Comparison of ENCODE assay signal across 8 cellular contexts in the genomic region with DNA sequence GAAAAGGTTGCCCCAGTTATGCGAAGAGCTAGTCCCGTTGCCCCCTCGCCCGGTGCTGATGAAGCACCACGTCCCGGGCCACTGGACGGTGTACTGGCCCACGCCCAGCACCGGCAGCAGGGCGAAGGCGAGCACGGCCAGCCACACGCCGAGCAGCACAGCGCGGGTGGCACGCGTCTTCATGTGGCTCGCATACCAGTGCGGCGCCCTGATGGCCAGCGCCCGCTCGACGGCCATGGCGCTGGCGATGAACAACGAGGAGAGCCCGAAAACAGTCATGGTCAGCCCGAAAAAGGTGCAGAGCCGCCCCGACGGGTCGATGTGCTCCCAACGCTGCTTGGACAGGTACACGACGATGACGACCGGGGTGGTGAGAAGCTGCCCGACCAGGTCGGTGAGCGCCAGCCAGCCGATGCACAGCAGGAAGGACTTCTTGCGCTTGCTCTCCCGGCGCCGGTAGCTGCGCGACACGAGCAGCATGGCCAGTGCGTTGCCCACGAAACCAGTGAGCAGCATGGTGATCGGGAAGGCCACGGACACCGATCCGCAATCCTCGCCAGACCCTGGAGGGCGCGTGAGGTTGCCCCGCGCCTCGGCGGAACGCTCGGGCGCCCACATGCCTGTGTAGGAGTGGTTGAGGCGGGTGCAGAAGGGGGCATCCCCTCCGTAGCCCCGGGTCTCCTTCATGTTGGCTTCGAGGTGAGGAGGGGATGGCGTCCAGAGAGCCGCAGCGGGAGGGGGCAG. TPM values are rescaled to one million over a fixed set of nuclear protein-coding genes. Genes with fewer than 3 reads are reported as not detected.
DNase-seq lines count a peak whose midpoint lies in the region; FAIRE-seq and TF ChIP-seq lines count a peak whose summit lies in the region.

No MANE protein-coding gene starts in this region.

- H3K4me3 Mint-ChIP-seq in HFFc6 (peak overlapping the region; percentile 67), osteocyte (ENCODE audit: unreplicated experiment) (peak overlapping the region; percentile 72)

- DNase-seq in D341Med (ENCODE audit: low spot score) (peak; percentile 56), HFFc6 (no peak), germinal center (ENCODE audit: low spot score) (peak; percentile 6), osteocyte (ENCODE audit: extremely low spot score, unreplicated experiment) (no peak), NCI-H2196 (lab: John Stamatoyannopoulos, UW; ENCODE audit: unreplicated experiment) (no peak), ACHN (no peak), GM19239 (ENCODE audit: insufficient read length, low spot score) (no peak)
- DNase-seq in activated CD8-positive, alpha-beta memory T cell treated with anti-CD3 and anti-CD28 coated beads, Interleukin-2, amount 50 U/mL, for 48 hours: peak; percentile 61

- H3K9me3 Mint-ChIP-seq in HFFc6: no peaks in the 10 kb centered on the region
- no peaks in the 10 kb centered on the region for H3K9me3 Mint-ChIP-seq in osteocyte (ENCODE audit: unreplicated experiment)

- FAIRE-seq in GM19239 (lab: Jason Lieb, UNC): no peak

- in situ Hi-C loops in ACHN (cut with HindIII; ENCODE audit: low pct_ligation_motif_present, low pct_unique_long_range_greater_than_20kb, low sequenced_read_pairs): no loop called here

- H3K27ac Mint-ChIP-seq in HFFc6: no peak overlapping the region
- H3K27ac Mint-ChIP-seq in osteocyte (ENCODE audit: unreplicated experiment): no peak overlapping the region

- H3K4me1 Mint-ChIP-seq in HFFc6 (ENCODE audit: low read depth): peaks cover 6% of the 10 kb centered on the region; the same call in 1 of the 2 replicates
- H3K4me1 Mint-ChIP-seq in osteocyte (ENCODE audit: unreplicated experiment): peaks cover 8% of the 10 kb centered on the region

- H3K36me3 Mint-ChIP-seq in HFFc6 (ENCODE audit: low read depth): no peaks in the 10 kb centered on the region
- H3K36me3 Mint-ChIP-seq in osteocyte (ENCODE audit: unreplicated experiment): no peaks in the 10 kb centered on the region

- peaks cover 25% of the 10 kb centered on the region for H3K27me3 Mint-ChIP-seq in HFFc6 (ENCODE audit: insufficient read depth)
- H3K27me3 Mint-ChIP-seq in osteocyte (ENCODE audit: unreplicated experiment): peaks cover 45% of the 10 kb centered on the region

- no peak for TF ChIP-seq CTCF in HFFc6 (IDR thresholded peaks at IDR 0.05)
- TF ChIP-seq CTCF in osteocyte (IDR thresholded peaks at IDR 0.05): no peak

RNA-seq across cellular contexts. Expression of a gene that starts 0.6 kb away (rescaled TPM):
- total RNA-seq in HFFc6 (2021; fragmentation: NEBNext Ultra II Directional; extraction: Animal tissue kit (Norgen Biotek cat#: 25700)): 1 to 10 TPM in 2 of 6 experiments, under 1 TPM in 4; 0.40 to 2.1 (median 0.54) TPM
- not detected in 2 replicates for total RNA-seq in osteocyte

RNA-seq across cellular contexts. Expression of a gene that starts 33.8 kb away (rescaled TPM):
- total RNA-seq in HFFc6 (2021; fragmentation: NEBNext Ultra II Directional; extraction: Animal tissue kit (Norgen Biotek cat#: 25700)): 10 to 100 TPM; 71.0 to 87.4 (median 80.5) TPM
- 78.1 and 84.3 TPM in 2 replicates for total RNA-seq in osteocyte

Comparison
In these comparisons a context has a peak if more than half of its experiments do, and no peak if none do; other contexts are left out.
1. DNase-seq: peak in D341Med (single experiment), activated CD8-positive, alpha-beta memory T cell treated with anti-CD3 and anti-CD28 coated beads, Interleukin-2, amount 50 U/mL, for 48 hours (single experiment) and germinal center (single experiment); none in HFFc6 (single experiment), osteocyte (single experiment), NCI-H2196 (single experiment), ACHN (single experiment) and GM19239 (single experiment).